Comparison of ENCODE assay signal across 8 cellular contexts in genomic region chr11:6251120-6251733, GRCh38.
DNase-seq lines count a peak whose midpoint lies in the region; ATAC-seq lines count a peak whose summit lies in the region.

No MANE protein-coding gene starts in this region.

- ATAC-seq in HG02623 (IDR thresholded peaks at IDR 0.05; ENCODE audit: unreplicated experiment) (peak; percentile 52), memory B cell (ENCODE audit: low read depth) (peak; percentile 59)

- H3K9me3 Mint-ChIP-seq in memory B cell = peaks cover 1% of the 10 kb centered on the region

- H3K36me3 Mint-ChIP-seq in memory B cell = no peaks in the 10 kb centered on the region

- no peak overlapping the region for H3K27ac Mint-ChIP-seq in memory B cell

- no peaks in the 10 kb centered on the region for H3K27me3 Mint-ChIP-seq in memory B cell

- H3K4me1 Mint-ChIP-seq in memory B cell = no peaks in the 10 kb centered on the region

- no peak overlapping the region for H3K4me3 Mint-ChIP-seq in memory B cell

- DNase-seq in NOMO-1 treated with DMSO at 0.1 percent for 48 hours (lab: John Stamatoyannopoulos, UW; ENCODE audit: unreplicated experiment) = peak; percentile 29
- no peak for DNase-seq in NOMO-1 treated with dmso at 0.1 percent for 144 hours (lab: John Stamatoyannopoulos, UW; ENCODE audit: unreplicated experiment)
- DNase-seq in NCI-H128 (lab: John Stamatoyannopoulos, UW; ENCODE audit: unreplicated experiment) = peak; percentile 7
- DNase-seq in activated CD4-positive, alpha-beta T cell treated with anti-CD3 and anti-CD28 coated beads for 4 hours = peak; percentile 27 to 46
- DNase-seq in effector CD4-positive, alpha-beta T cell = peak; percentile 34
- DNase-seq in memory B cell (ENCODE audit: low spot score in 2 of 2) = peak in 1 of 2 donors; percentile 21
- peak; percentile 47 for DNase-seq in stromal cell of bone marrow (ENCODE audit: low read depth)
